ENCODE assay signal across 8 cellular contexts in the genomic region with DNA sequence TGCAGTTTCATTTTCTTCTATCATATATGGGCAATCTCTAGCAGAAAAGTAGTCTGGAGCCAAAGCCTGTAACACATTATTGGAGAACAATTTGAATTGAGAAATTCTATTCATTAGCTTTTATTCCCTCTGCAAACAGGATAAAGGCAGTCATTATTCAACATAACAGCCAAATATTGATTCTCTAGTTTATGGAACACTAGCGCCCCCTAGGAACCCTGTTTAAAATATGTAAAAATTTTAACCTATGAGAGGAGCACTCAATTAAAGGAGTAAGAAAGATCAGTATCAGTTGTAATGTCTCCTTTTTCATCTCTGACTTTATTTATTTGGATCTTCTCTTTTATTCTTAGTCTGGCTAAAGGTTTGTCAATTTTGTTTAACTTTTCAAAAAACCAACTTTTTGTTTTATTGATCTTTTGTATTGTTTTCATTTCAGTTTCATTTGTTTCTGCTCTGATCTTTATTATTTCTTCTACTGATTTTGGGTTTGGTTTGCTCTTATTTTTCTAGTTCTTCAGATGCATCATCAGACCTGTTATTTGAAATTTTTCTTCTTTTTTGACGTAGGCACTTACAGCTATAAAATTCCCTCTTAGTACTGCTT. TPM values are rescaled to one million over a fixed set of nuclear protein-coding genes. Genes with fewer than 3 reads are reported as not detected.
DNase-seq lines count a peak whose midpoint lies in the region; ATAC-seq lines count a peak whose summit lies in the region.

No MANE protein-coding gene starts in this region.

- H3K14ac ChIP-seq in neuronal stem cell (ENCODE audit: low read length): no peak overlapping the region

- WGBS in neuronal stem cell (ENCODE audit: extremely low coverage in 2 of 2, insufficient read length in 2 of 2, insufficient replicate concordance in 1 of 2), 2 donors: no CpG with 5 or more reads among the region's 2 CpGs

- H3K27me3 ChIP-seq in neuronal stem cell (ENCODE audit: control insufficient read depth in 3 of 3, insufficient read depth in 3 of 3, low read depth in 1 of 3, low read length in 3 of 3): no peaks in the 10 kb centered on the region
- no peaks in the 10 kb centered on the region for H3K27me3 ChIP-seq in CD8-positive, alpha-beta memory T cell (ENCODE audit: insufficient read depth, low read length, poor library complexity, severe bottlenecking)

- H3K4ac ChIP-seq in neuronal stem cell (ENCODE audit: low read length): no peak overlapping the region

- H3K4me1 ChIP-seq in neuronal stem cell (ENCODE audit: control insufficient read depth in 2 of 2, insufficient read depth in 1 of 2, low read depth in 1 of 2, low read length in 2 of 2): no peaks in the 10 kb centered on the region
- H3K4me1 ChIP-seq in CD8-positive, alpha-beta memory T cell (ENCODE audit: insufficient read depth, low read length): no peaks in the 10 kb centered on the region

- no peaks in the 10 kb centered on the region for H3K79me1 ChIP-seq in neuronal stem cell (ENCODE audit: low read depth, low read length)

- H3K4me3 Mint-ChIP-seq in CD8-positive, alpha-beta memory T cell: no peak overlapping the region

- no peak overlapping the region for H2AK5ac ChIP-seq in neuronal stem cell (ENCODE audit: low read depth, low read length)

- no peak overlapping the region for H4K91ac ChIP-seq in neuronal stem cell (ENCODE audit: low read depth, low read length, poor library complexity)

- no peak overlapping the region for H3K9ac ChIP-seq in neuronal stem cell (ENCODE audit: low read depth, low read length, poor library complexity)

- POLR2A ChIA-PET in CD8-positive, alpha-beta memory T cell (lab: Charles Lee): no interaction called here

- peaks cover 0 to 1% (median 0%) of the 10 kb centered on the region in 3 donors for H3K36me3 Mint-ChIP-seq in CD8-positive, alpha-beta memory T cell

- peaks cover 0 to 4% (median 3%) of the 10 kb centered on the region in 5 donors for H3K9me3 Mint-ChIP-seq in CD8-positive, alpha-beta memory T cell

- no peak overlapping the region for H3K18ac ChIP-seq in neuronal stem cell (ENCODE audit: low read length)

- H2AFZ ChIP-seq in neuronal stem cell (ENCODE audit: low read length): no peak overlapping the region

- peaks cover 0 to 5% (median 0%) of the 10 kb centered on the region in 3 donors for H3K4me1 Mint-ChIP-seq in CD8-positive, alpha-beta memory T cell

- no peak overlapping the region for H2BK12ac ChIP-seq in neuronal stem cell (ENCODE audit: low read length)

- CTCF ChIA-PET in CD8-positive, alpha-beta memory T cell (lab: Charles Lee): no interaction called here

- no peaks in the 10 kb centered on the region for H3K36me3 ChIP-seq in neuronal stem cell (replicated peaks in 1 of 2; ENCODE audit: control insufficient read depth in 2 of 2, insufficient read depth in 2 of 2, low read length in 2 of 2)
- no peaks in the 10 kb centered on the region for H3K36me3 ChIP-seq in CD8-positive, alpha-beta memory T cell (ENCODE audit: insufficient read depth, low read length)

- no peak overlapping the region for H4K8ac ChIP-seq in neuronal stem cell (ENCODE audit: low read depth, low read length)

- H2BK5ac ChIP-seq in neuronal stem cell (ENCODE audit: low read length): no peak overlapping the region

- H3K9me3 ChIP-seq in neuronal stem cell (replicated peaks in 1 of 2; ENCODE audit: control insufficient read depth in 2 of 2, insufficient read depth in 1 of 2, low read depth in 1 of 2, low read length in 2 of 2): no peaks in the 10 kb centered on the region
- no peaks in the 10 kb centered on the region for H3K9me3 ChIP-seq in CD8-positive, alpha-beta memory T cell (ENCODE audit: low read length)

- DNase-seq in stimulated activated CD4-positive, alpha-beta T cell treated with anti-CD3 and anti-CD28 coated beads, Interleukin-2, amount 100 ng/mL, for 48 hours: peak; percentile 2 to 4
- DNase-seq in stimulated activated CD4-positive, alpha-beta T cell treated with anti-CD3 and anti-CD28 coated beads, Interleukin-12 subunit alpha, Interleukin-12 subunit beta, amount 100 ng/mL, for 4 hours: no peak
- DNase-seq in NCI-H524 treated with DMSO at 0.1 percent for 48 hours (lab: John Stamatoyannopoulos, UW) (peak; percentile 1), dermis microvascular lymphatic vessel endothelial cell (ENCODE audit: low read depth in 2 of 2) (peak; percentile 28 to 64), neuronal stem cell (ENCODE audit: low spot score) (peak; percentile 14), caudate nucleus (lab: John Stamatoyannopoulos, UW) (no peak)
- no peak for DNase-seq in CD8-positive, alpha-beta memory T cell

- H3K27me3 Mint-ChIP-seq in CD8-positive, alpha-beta memory T cell: peaks cover 0 to 6% of the 10 kb centered on the region in 2 donors

- H3K4me3 ChIP-seq in neuronal stem cell (ENCODE audit: low read length in 2 of 2): no peak overlapping the region
- H3K4me3 ChIP-seq in CD8-positive, alpha-beta memory T cell (ENCODE audit: low read length): no peak overlapping the region

- no peak overlapping the region for H3K27ac Mint-ChIP-seq in CD8-positive, alpha-beta memory T cell

- no peak overlapping the region for H3K23ac ChIP-seq in neuronal stem cell (ENCODE audit: low read depth, low read length, poor library complexity)

- no peak overlapping the region for H3K4me2 ChIP-seq in neuronal stem cell (ENCODE audit: insufficient read depth, low read length, poor library complexity, severe bottlenecking)

- ATAC-seq in GM19395 (IDR thresholded peaks at IDR 0.05; ENCODE audit: unreplicated experiment): no peak

- no peak overlapping the region for H2BK120ac ChIP-seq in neuronal stem cell (ENCODE audit: low read depth, low read length)

- H3K27ac ChIP-seq in neuronal stem cell (replicated peaks; ENCODE audit: low read length) (no peak overlapping the region), caudate nucleus (ENCODE audit: low read depth, low read length) (no peak overlapping the region)
- no peak overlapping the region for H3K27ac ChIP-seq in CD8-positive, alpha-beta memory T cell (ENCODE audit: low read depth, low read length)

- no peak overlapping the region for H2BK15ac ChIP-seq in neuronal stem cell (ENCODE audit: low read length)

RNA-seq across cellular contexts. Expression of gene LMNTD1, which starts 4.8 kb away (rescaled TPM):
- total RNA-seq in dermis microvascular lymphatic vessel endothelial cell: under 0.01 and 0.13 TPM in 2 replicates
- polyA plus RNA-seq in neuronal stem cell (2013, experiment 1 of 2): 0.21 TPM
- 0.12 TPM for polyA plus RNA-seq in neuronal stem cell (2013, experiment 2 of 2)
- not detected for total RNA-seq in CD8-positive, alpha-beta memory T cell
- not detected for polyA plus RNA-seq in CD8-positive, alpha-beta memory T cell

Comparison
In these comparisons a context has a peak if more than half of its experiments do, and no peak if none do; other contexts are left out.
1. DNase-seq: peak in stimulated activated CD4-positive, alpha-beta T cell treated with anti-CD3 and anti-CD28 coated beads, Interleukin-2, amount 100 ng/mL, for 48 hours (2 of 2), NCI-H524 treated with DMSO at 0.1 percent for 48 hours (single experiment), dermis microvascular lymphatic vessel endothelial cell (2 of 2) and neuronal stem cell (single experiment); none in stimulated activated CD4-positive, alpha-beta T cell treated with anti-CD3 and anti-CD28 coated beads, Interleukin-12 subunit alpha, Interleukin-12 subunit beta, amount 100 ng/mL, for 4 hours (single experiment), CD8-positive, alpha-beta memory T cell (0 of 5) and caudate nucleus (0 of 61).